Comparison of ENCODE assay signal across 34 cellular contexts in the genomic region with DNA sequence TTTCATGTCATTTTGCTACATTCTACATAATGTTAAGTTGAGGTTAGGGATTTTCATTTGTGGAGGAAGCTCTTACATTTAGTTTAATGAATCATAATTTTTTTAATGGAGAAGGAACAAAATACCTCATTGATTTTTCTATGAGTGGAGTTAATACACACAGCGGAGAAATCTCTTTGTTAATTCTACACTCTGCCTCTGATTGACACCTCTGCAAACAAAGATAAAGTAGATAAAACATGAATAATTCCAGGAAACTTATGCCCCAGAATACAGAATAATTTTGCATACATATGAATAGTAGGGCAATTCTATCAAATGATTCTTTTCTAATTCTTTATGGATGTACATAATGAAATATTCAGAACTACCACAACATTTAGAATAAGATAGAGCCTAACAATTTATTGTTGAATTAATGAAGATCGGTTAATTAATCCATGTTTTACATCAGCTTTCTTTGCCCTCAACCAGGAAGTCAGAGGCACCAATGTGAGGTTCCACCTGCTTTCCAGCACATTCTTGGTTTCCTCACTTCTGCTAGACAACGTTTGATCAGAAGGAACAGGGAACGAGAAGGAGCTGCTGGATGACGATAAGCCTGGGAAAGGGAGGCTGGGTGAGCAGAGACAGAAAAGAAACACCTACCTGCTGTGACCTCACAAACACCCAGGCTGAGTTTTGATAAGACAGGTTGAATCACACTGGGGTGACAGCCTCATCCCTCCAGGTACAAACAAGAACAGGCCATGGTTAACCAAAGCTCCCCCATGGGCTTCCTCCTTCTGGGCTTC. TPM values are rescaled to one million over a fixed set of nuclear protein-coding genes. Genes with fewer than 3 reads are reported as not detected.
"Had no signal": no experiment of that assay in that cellular context is flagged by ENCODE, and none has a peak within 500 bp of the region (broad histone marks: within the 10 kb centered on the region; RNA-seq: fewer than 3 reads in every experiment).

No MANE protein-coding gene starts in this region.

- ATAC-seq: left cardiac atrium; left ventricle myocardium superior; lower lobe of right lung; naive thymus-derived CD8-positive, alpha-beta T cell; stimulated activated naive B cell treated with anti-CD40 and anti-IgM and Interleukin-4, amounts not matched to agents 10 μg/mL and 1 μg/mL and 100 μg/mL, for 72 hours; stimulated activated naive CD8-positive, alpha-beta T cell treated with anti-CD3 and anti-CD28 coated beads, Interleukin-15, Interleukin-2, amounts not matched to agents 100 U/mL and 50 U/mL, for 24 hours had no signal

- H3K4me2 ChIP-seq: hepatocyte had no signal

- H3K36me3 ChIP-seq: lower lobe of right lung, right atrium auricular region, right lobe of liver, stomach, thyroid gland, transverse colon, upper lobe of left lung, vagina had no signal

- H3K27ac ChIP-seq: hepatocyte, lower lobe of right lung, parathyroid adenoma, right atrium auricular region, right lobe of liver, stomach, testis, thyroid gland, transverse colon, upper lobe of left lung, vagina had no signal

- FAIRE-seq: keratinocyte had no signal

- H3K79me2 ChIP-seq: hepatocyte, parathyroid adenoma had no signal

- H3K4me3 ChIP-seq: hepatocyte, lower lobe of right lung, right atrium auricular region, right lobe of liver, stomach, testis, thyroid gland, transverse colon, upper lobe of left lung, vagina had no signal

- DNase-seq: kidney glomerular epithelial cell; left cardiac atrium; left ventricle myocardium superior; lower lobe of right lung; mammary epithelial cell; mesenchymal stem cell; naive thymus-derived CD8-positive, alpha-beta T cell; nucleus accumbens; stimulated activated CD4-positive, alpha-beta T cell treated with anti-CD3 and anti-CD28 coated beads, Interleukin-12 subunit alpha, Interleukin-12 subunit beta, amount 100 ng/mL, for 4 hours; stimulated activated CD4-positive, alpha-beta T cell treated with anti-CD3 and anti-CD28 coated beads, Interleukin-15, amount 100 ng/mL, for 24 hours; stimulated activated CD4-positive, alpha-beta T cell treated with anti-CD3 and anti-CD28 coated beads, Interleukin-2, amount 100 ng/mL, for 24 hours; stimulated activated CD4-positive, alpha-beta T cell treated with anti-CD3 and anti-CD28 coated beads, Interleukin-4, amount 100 ng/mL, for 1 hour; stimulated activated naive B cell treated with anti-CD40 and anti-IgM and Interleukin-4, amounts not matched to agents 10 μg/mL and 1 μg/mL and 100 μg/mL, for 72 hours; stimulated activated naive CD8-positive, alpha-beta T cell treated with anti-CD3 and anti-CD28 coated beads, Interleukin-15, Interleukin-2, amounts not matched to agents 100 U/mL and 50 U/mL, for 24 hours; stomach; testis; thyroid gland; transverse colon; upper lobe of left lung had no signal

- H2AFZ ChIP-seq: hepatocyte, parathyroid adenoma had no signal

- H3K27me3 ChIP-seq: right atrium auricular region, right lobe of liver, testis, thyroid gland, upper lobe of left lung, vagina had no signal

- H3K9me3 ChIP-seq: lower lobe of right lung, right atrium auricular region, right lobe of liver, stomach, testis, thyroid gland, transverse colon, upper lobe of left lung, vagina had no signal

- H3K9ac ChIP-seq: parathyroid adenoma had no signal

- H3K4me1 ChIP-seq: lower lobe of right lung, parathyroid adenoma, right atrium auricular region, right lobe of liver, stomach, testis, thyroid gland, transverse colon, upper lobe of left lung, vagina had no signal

RNA-seq across cellular contexts. Expression of gene OR2H1, which starts 4.3 kb away (rescaled TPM):
- total RNA-seq: hepatocyte; left cardiac atrium; left lobe of liver; left ventricle myocardium superior; lower lobe of right lung; mammary epithelial cell; mucosa of gallbladder; naive thymus-derived CD8-positive, alpha-beta T cell; neural crest cell; osteoblast; progenitor cell of endocrine pancreas; pulmonary artery endothelial cell; renal cortical epithelial cell; right atrium auricular region; right lobe of liver; skeletal muscle tissue; stomach; thyroid gland; transverse colon; upper lobe of left lung; urinary bladder; vagina had no signal
- polyA plus RNA-seq: hepatocyte; keratinocyte; mammary epithelial cell; naive thymus-derived CD8-positive, alpha-beta T cell; stomach; urinary bladder had no signal

RNA-seq across cellular contexts. Expression of gene OR11A1, which starts 4.3 kb away (rescaled TPM):
- total RNA-seq: hepatocyte; left cardiac atrium; left lobe of liver; left ventricle myocardium superior; lower lobe of right lung; mammary epithelial cell; mucosa of gallbladder; naive thymus-derived CD8-positive, alpha-beta T cell; neural crest cell; osteoblast; progenitor cell of endocrine pancreas; pulmonary artery endothelial cell; renal cortical epithelial cell; right atrium auricular region; right lobe of liver; skeletal muscle tissue; stomach; thyroid gland; transverse colon; upper lobe of left lung; urinary bladder; vagina had no signal
- polyA plus RNA-seq: hepatocyte; keratinocyte; mammary epithelial cell; naive thymus-derived CD8-positive, alpha-beta T cell; stomach; urinary bladder had no signal

RNA-seq across cellular contexts. Expression of gene OR10C1, which starts 22.1 kb away (rescaled TPM):
- total RNA-seq: hepatocyte; left cardiac atrium; left lobe of liver; left ventricle myocardium superior; lower lobe of right lung; mammary epithelial cell; mucosa of gallbladder; naive thymus-derived CD8-positive, alpha-beta T cell; neural crest cell; osteoblast; progenitor cell of endocrine pancreas; pulmonary artery endothelial cell; renal cortical epithelial cell; right atrium auricular region; right lobe of liver; skeletal muscle tissue; stomach; thyroid gland; transverse colon; upper lobe of left lung; urinary bladder; vagina had no signal
- polyA plus RNA-seq: hepatocyte; keratinocyte; mammary epithelial cell; naive thymus-derived CD8-positive, alpha-beta T cell; stomach; urinary bladder had no signal

RNA-seq across cellular contexts. Expression of gene MAS1L, which starts 26.5 kb away (rescaled TPM):
- total RNA-seq: hepatocyte; left lobe of liver; mammary epithelial cell; naive thymus-derived CD8-positive, alpha-beta T cell; neural crest cell; osteoblast; progenitor cell of endocrine pancreas; pulmonary artery endothelial cell; renal cortical epithelial cell; right atrium auricular region; right lobe of liver; skeletal muscle tissue; testis; thyroid gland; transverse colon; vagina had no signal
- polyA plus RNA-seq: hepatocyte; keratinocyte; mammary epithelial cell; naive thymus-derived CD8-positive, alpha-beta T cell; stomach; urinary bladder had no signal

RNA-seq across cellular contexts. Expression of gene OR12D1, which starts 46.5 kb away (rescaled TPM):
- total RNA-seq: hepatocyte; left cardiac atrium; left lobe of liver; left ventricle myocardium superior; lower lobe of right lung; mammary epithelial cell; mucosa of gallbladder; naive thymus-derived CD8-positive, alpha-beta T cell; neural crest cell; osteoblast; progenitor cell of endocrine pancreas; pulmonary artery endothelial cell; renal cortical epithelial cell; right atrium auricular region; right lobe of liver; skeletal muscle tissue; stomach; testis; thyroid gland; transverse colon; upper lobe of left lung; urinary bladder; vagina had no signal
- polyA plus RNA-seq: hepatocyte; keratinocyte; mammary epithelial cell; naive thymus-derived CD8-positive, alpha-beta T cell; stomach; urinary bladder had no signal
